4 cellular contexts compared by ENCODE assay signal in the genomic region with DNA sequence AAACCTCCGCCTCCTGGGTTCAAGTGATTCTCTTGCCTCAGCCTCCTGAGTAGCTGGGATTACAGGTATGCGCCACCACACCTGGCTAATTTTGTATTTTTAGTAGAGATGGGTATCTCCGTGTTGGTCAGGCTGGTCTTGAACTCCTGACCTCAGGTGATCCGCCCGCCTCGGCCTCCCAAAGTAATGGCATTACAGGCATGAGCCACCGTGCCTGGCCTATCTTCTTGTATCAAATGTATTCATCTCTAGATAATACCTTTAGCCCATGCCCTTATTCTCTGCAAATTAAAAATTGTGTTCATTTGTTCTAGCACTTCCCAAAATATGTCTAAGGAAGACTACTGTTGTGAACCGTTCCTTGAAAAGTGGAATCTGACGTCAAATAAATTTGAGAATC. TPM values are rescaled to one million over a fixed set of nuclear protein-coding genes. Genes with fewer than 3 reads are reported as not detected.
"Had no signal": no experiment of that assay in that cellular context is flagged by ENCODE, and none has a peak within 500 bp of the region (broad histone marks: within the 10 kb centered on the region; RNA-seq: fewer than 3 reads in every experiment).

No MANE protein-coding gene starts in this region.

RNA-seq across cellular contexts. Expression of a gene that starts 38.1 kb away (rescaled TPM):
- polyA plus RNA-seq: IgD-negative memory B cell, K562 had no signal

RNA-seq across cellular contexts. Expression of a gene that starts 45.7 kb away (rescaled TPM):
- polyA plus RNA-seq: HepG2, IMR-90, K562 had no signal
